ENCODE assay signal across 2 cellular contexts in the genomic region with DNA sequence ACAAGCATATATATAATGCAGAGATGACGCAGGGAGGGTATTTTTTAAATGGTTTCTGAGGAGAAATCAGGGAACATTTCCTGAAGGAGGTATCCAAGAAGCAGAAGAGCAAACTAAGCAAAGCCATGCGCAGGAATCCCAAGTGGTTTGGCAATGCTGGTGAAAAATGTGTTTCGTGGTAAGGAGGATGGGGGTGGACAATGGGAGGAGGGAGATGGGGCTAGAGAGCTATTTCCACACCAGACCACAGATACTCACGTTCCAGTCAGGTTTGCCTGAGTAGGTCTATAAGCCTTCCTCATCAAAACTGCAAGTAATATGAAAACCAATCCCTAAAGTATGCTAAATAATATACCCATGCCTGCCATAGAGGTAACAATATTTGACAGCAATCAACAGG.
TF ChIP-seq lines count a peak whose summit lies in the region.

No MANE protein-coding gene starts in this region.

TF ChIP-seq in SK-N-SH, 30 proteins besides CTCF, POLR2A, EP300 and RAD21 (continued from another document):
- TF ChIP-seq ZBTB33 (IDR thresholded peaks at IDR 0.05; ENCODE audit: borderline replicate concordance, low read depth): no peak
- peak; percentile 72 for TF ChIP-seq TCF12 (IDR thresholded peaks at IDR 0.05)
- TF ChIP-seq JUND (IDR thresholded peaks at IDR 0.05): no peak
- TF ChIP-seq SIN3A (IDR thresholded peaks at IDR 0.05; ENCODE audit: borderline replicate concordance, low read depth, low read length): no peak
- no peak for TF ChIP-seq MXI1 (IDR thresholded peaks at IDR 0.05; ENCODE audit: low read depth, low read length)
- TF ChIP-seq IRF3 (IDR thresholded peaks at IDR 0.05; ENCODE audit: low read depth, low read length): no peak
- peak; percentile 37; the same call in 1 of the 2 replicates for TF ChIP-seq PBX3 (IDR thresholded peaks at IDR 0.05)
- TF ChIP-seq TEAD4 (IDR thresholded peaks at IDR 0.05; ENCODE audit: borderline replicate concordance, insufficient read depth): no peak
- TF ChIP-seq SMC3 (IDR thresholded peaks at IDR 0.05; ENCODE audit: low read depth, low read length): peak; percentile 23; the same call in 1 of the 2 replicates
- no peak for TF ChIP-seq ELF1 (IDR thresholded peaks at IDR 0.05)
- no peak for TF ChIP-seq CHD2 (IDR thresholded peaks at IDR 0.05; ENCODE audit: low read length, partially characterized antibody)
- TF ChIP-seq MAX (IDR thresholded peaks at IDR 0.05; ENCODE audit: low read depth): peak; percentile 66
- TF ChIP-seq NRF1 (IDR thresholded peaks at IDR 0.05; ENCODE audit: low read depth, low read length): peak; percentile 28; the same call in 1 of the 2 replicates
- no peak for TF ChIP-seq YY1 (IDR thresholded peaks at IDR 0.05; ENCODE audit: low read depth)
- TF ChIP-seq NFIC (IDR thresholded peaks at IDR 0.05; ENCODE audit: borderline replicate concordance): peak; percentile 81
- TF ChIP-seq RCOR1 (IDR thresholded peaks at IDR 0.05; ENCODE audit: low read length): no peak

TF ChIP-seq in SK-N-SH treated with all-trans-retinoic acid at 6 μM for 48 hours, 23 proteins besides CTCF, POLR2A, EP300 and RAD21 (continued from another document):
- TF ChIP-seq, protein P1, sequence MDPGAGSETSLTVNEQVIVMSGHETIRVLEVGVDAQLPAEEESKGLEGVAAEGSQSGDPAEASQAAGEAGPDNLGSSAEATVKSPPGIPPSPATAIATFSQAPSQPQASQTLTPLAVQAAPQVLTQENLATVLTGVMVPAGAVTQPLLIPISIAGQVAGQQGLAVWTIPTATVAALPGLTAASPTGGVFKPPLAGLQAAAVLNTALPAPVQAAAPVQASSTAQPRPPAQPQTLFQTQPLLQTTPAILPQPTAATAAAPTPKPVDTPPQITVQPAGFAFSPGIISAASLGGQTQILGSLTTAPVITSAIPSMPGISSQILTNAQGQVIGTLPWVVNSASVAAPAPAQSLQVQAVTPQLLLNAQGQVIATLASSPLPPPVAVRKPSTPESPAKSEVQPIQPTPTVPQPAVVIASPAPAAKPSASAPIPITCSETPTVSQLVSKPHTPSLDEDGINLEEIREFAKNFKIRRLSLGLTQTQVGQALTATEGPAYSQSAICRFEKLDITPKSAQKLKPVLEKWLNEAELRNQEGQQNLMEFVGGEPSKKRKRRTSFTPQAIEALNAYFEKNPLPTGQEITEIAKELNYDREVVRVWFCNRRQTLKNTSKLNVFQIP (CRISPR knock-in tag; IDR thresholded peaks at IDR 0.05; ENCODE audit: borderline replicate concordance, low read depth): no peak
- TF ChIP-seq ZFP3 (CRISPR knock-in tag; IDR thresholded peaks at IDR 0.05) (no peak), CSDC2 (CRISPR knock-in tag; IDR thresholded peaks at IDR 0.05) (no peak), ZNF8 (CRISPR knock-in tag; IDR thresholded peaks at IDR 0.05) (no peak)
- TF ChIP-seq, protein P2, sequence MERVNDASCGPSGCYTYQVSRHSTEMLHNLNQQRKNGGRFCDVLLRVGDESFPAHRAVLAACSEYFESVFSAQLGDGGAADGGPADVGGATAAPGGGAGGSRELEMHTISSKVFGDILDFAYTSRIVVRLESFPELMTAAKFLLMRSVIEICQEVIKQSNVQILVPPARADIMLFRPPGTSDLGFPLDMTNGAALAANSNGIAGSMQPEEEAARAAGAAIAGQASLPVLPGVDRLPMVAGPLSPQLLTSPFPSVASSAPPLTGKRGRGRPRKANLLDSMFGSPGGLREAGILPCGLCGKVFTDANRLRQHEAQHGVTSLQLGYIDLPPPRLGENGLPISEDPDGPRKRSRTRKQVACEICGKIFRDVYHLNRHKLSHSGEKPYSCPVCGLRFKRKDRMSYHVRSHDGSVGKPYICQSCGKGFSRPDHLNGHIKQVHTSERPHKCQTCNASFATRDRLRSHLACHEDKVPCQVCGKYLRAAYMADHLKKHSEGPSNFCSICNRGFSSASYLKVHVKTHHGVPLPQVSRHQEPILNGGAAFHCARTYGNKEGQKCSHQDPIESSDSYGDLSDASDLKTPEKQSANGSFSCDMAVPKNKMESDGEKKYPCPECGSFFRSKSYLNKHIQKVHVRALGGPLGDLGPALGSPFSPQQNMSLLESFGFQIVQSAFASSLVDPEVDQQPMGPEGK (CRISPR knock-in tag; IDR thresholded peaks at IDR 0.05; ENCODE audit: borderline replicate concordance): no peak
TF ChIP-seq in SK-N-SH treated with all-trans-retinoic acid at 6 μM for 48 hours: peak in this region for 0.
